Comparison of ENCODE assay signal across 7 cellular contexts in the genomic region with DNA sequence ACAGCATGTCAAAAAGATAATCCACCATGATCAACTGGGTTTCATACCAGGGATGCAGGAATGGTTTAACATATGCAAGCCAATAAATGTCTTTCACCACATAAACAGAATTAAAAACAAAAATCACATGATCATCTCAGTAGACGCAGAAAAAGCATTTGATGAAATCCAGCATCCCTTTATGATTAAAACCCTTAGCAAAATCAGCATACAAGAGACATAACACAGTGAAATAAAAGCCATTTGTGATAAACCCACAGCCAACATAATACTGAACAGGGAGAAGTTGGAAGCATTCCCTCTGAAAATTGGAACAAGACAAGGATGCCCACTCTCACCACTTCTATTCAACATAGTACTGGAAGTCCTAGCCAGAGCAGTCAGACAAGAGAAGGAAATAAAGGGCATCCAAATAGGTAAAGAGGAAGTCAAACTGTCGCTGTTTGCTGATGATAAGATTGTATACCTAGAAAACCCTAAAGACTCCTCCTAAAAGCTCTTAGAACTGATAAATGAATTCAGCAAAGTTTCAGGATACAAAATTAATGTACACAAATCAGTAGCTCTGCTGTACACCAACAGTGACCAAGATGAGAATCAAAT. TPM values are rescaled to one million over a fixed set of nuclear protein-coding genes. Genes with fewer than 3 reads are reported as not detected.
DNase-seq lines count a peak whose midpoint lies in the region; ATAC-seq, FAIRE-seq and TF ChIP-seq lines count a peak whose summit lies in the region.
"Not testable (repeated sequence)": the region's sequence is repeated elsewhere in the genome, so short reads cannot be mapped to it uniquely, and the experiment has no call there.

No MANE protein-coding gene starts in this region.

- TF ChIP-seq CTCF in activated B cell treated with CpG ODN at 0.5 μM for 24 hours (IDR thresholded peaks at IDR 0.05); K562 (IDR thresholded peaks at IDR 0.05 in 2 of 3, conservative IDR thresholded peaks at IDR 0.05 in 1 of 3; ENCODE audit: insufficient read depth in 2 of 3, low read depth in 1 of 3, low read length in 3 of 3); endothelial cell (IDR thresholded peaks at IDR 0.05; ENCODE audit: unreplicated experiment); natural killer cell (IDR thresholded peaks at IDR 0.05): not testable (repeated sequence)

- H3K9me3 Mint-ChIP-seq in CD8-positive, alpha-beta memory T cell: peaks cover 0 to 14% (median 2%) of the 10 kb centered on the region in 5 donors
- not testable (repeated sequence) for H3K9me3 Mint-ChIP-seq in activated B cell treated with CpG ODN at 0.5 μM for 24 hours; endothelial cell (ENCODE audit: unreplicated experiment); natural killer cell
- peaks cover 17% of the 10 kb centered on the region for H3K9me3 Mint-ChIP-seq in activated naive CD4-positive, alpha-beta T cell treated with anti-CD3 and anti-CD28 coated beads for 36 hours

- H3K36me3 Mint-ChIP-seq in CD8-positive, alpha-beta memory T cell: peaks cover 36 to 84% (median 41%) of the 10 kb centered on the region in 3 donors
- not testable (repeated sequence) for H3K36me3 Mint-ChIP-seq in T-helper 17 cell (ENCODE audit: low read depth); endothelial cell (ENCODE audit: low read depth, unreplicated experiment)
- peaks cover 71% of the 10 kb centered on the region for H3K36me3 Mint-ChIP-seq in activated B cell treated with CpG ODN at 0.5 μM for 24 hours (ENCODE audit: low read depth)
- peaks cover 60% of the 10 kb centered on the region for H3K36me3 Mint-ChIP-seq in activated naive CD4-positive, alpha-beta T cell treated with anti-CD3 and anti-CD28 coated beads for 36 hours (ENCODE audit: low read depth)
- H3K36me3 Mint-ChIP-seq in natural killer cell: peaks cover 33% of the 10 kb centered on the region

- CTCF ChIA-PET in CD8-positive, alpha-beta memory T cell (lab: Charles Lee); activated B cell treated with CpG ODN at 0.5 μM for 24 hours (lab: Charles Lee); activated naive CD4-positive, alpha-beta T cell treated with anti-CD3 and anti-CD28 coated beads for 36 hours (lab: Charles Lee); K562 (lab: Yijun Ruan, JAX; ENCODE audit: low intra/inter-chr PET ratio): not testable (repeated sequence)

- H3K79me2 ChIP-seq in K562 (ENCODE audit: control insufficient read depth, insufficient read depth, low read length): not testable (repeated sequence)

- not testable (repeated sequence) for H3K4me2 ChIP-seq in K562 (ENCODE audit: insufficient read depth, low read length)

- not testable (repeated sequence) for H3K9ac ChIP-seq in K562 (ENCODE audit: insufficient read depth in 1 of 2, low read depth in 2 of 2, low read length in 2 of 2)

- not testable (repeated sequence) for BruUV-seq in K562 (replicated peaks; lab: Mats Ljungman, UMichigan)

- peak overlapping the region in 7 of 8 donors; percentile 14 to 97 (median 72) for H3K27ac Mint-ChIP-seq in CD8-positive, alpha-beta memory T cell
- H3K27ac Mint-ChIP-seq in T-helper 17 cell (peak overlapping the region; percentile 27), activated B cell treated with CpG ODN at 0.5 μM for 24 hours (peak overlapping the region; percentile 41), endothelial cell (ENCODE audit: unreplicated experiment) (peak overlapping the region; percentile 91), natural killer cell (peak overlapping the region; percentile 45 to 75)
- H3K27ac Mint-ChIP-seq in activated naive CD4-positive, alpha-beta T cell treated with anti-CD3 and anti-CD28 coated beads for 36 hours: peak overlapping the region; percentile 23

- ATAC-seq in T-helper 17 cell; activated B cell treated with CpG ODN at 0.5 μM for 24 hours (ENCODE audit: low read depth); K562; natural killer cell: not testable (repeated sequence)

- not testable (repeated sequence) for FAIRE-seq in K562 (lab: Jason Lieb, UNC)

- not testable (repeated sequence) for TF ChIP-seq POLR2A in K562 (conservative IDR thresholded peaks at IDR 0.05)

- not testable (repeated sequence) for H3K9me1 ChIP-seq in K562 (ENCODE audit: control insufficient read depth, insufficient read depth, low read length)

- not testable (repeated sequence) for H3K27me3 Mint-ChIP-seq in CD8-positive, alpha-beta memory T cell; T-helper 17 cell; activated B cell treated with CpG ODN at 0.5 μM for 24 hours; activated naive CD4-positive, alpha-beta T cell treated with anti-CD3 and anti-CD28 coated beads for 36 hours (ENCODE audit: low read depth); endothelial cell (ENCODE audit: unreplicated experiment); natural killer cell (ENCODE audit: low read depth in 2 of 2)

- not testable (repeated sequence) for H2AFZ ChIP-seq in K562 (ENCODE audit: low read depth, low read length)

- H3K27ac ChIP-seq in CD8-positive, alpha-beta memory T cell (ENCODE audit: low read depth, low read length); K562 (ENCODE audit: extremely low read depth, low read depth, low read length): not testable (repeated sequence)

- peak in 1 of 2 experiments; percentile 15; a peak in 1 of 4 replicates for TF ChIP-seq RAD21 in K562 (CRISPR knock-in tag; conservative IDR thresholded peaks at IDR 0.05 in 1 of 2, IDR thresholded peaks at IDR 0.05 in 1 of 2)

- H3K9me3 ChIP-seq in CD8-positive, alpha-beta memory T cell (ENCODE audit: low read length); T-helper 17 cell (ENCODE audit: control insufficient read depth, low read length, poor library complexity, severe bottlenecking); K562 (replicated peaks; ENCODE audit: control insufficient read depth, insufficient read depth, low read depth, low read length): not testable (repeated sequence)

- not testable (repeated sequence) for TF ChIP-seq EP300 in K562 (IDR thresholded peaks at IDR 0.05; ENCODE audit: low read length)

- not testable (repeated sequence) for H3K4me3 Mint-ChIP-seq in CD8-positive, alpha-beta memory T cell; T-helper 17 cell; activated B cell treated with CpG ODN at 0.5 μM for 24 hours; activated naive CD4-positive, alpha-beta T cell treated with anti-CD3 and anti-CD28 coated beads for 36 hours; endothelial cell (ENCODE audit: unreplicated experiment); natural killer cell

- in situ Hi-C loops in K562 (cut with MboI): not testable (repeated sequence)

- WGBS in K562 (ENCODE audit: insufficient coverage, low coverage, missing lambda C conversion rate): 8% methylated on average over 2 of the region's 2 CpGs

- peaks cover 21% of the 10 kb centered on the region for H3K36me3 ChIP-seq in CD8-positive, alpha-beta memory T cell (ENCODE audit: insufficient read depth, low read length)
- H3K36me3 ChIP-seq in K562 (ENCODE audit: control insufficient read depth, insufficient read depth, low read length): not testable (repeated sequence)

- POLR2A ChIA-PET in CD8-positive, alpha-beta memory T cell (lab: Charles Lee); K562 (lab: Yijun Ruan, JAX): not testable (repeated sequence)
- POLR2A ChIA-PET in activated B cell treated with CpG ODN at 0.5 μM for 24 hours (lab: Charles Lee): interaction anchor here (0.5 kb wide), 1 partner anchor 350 kb away, joined by 4 read pairs; no protein-coding TSS in a partner anchor

- DNase-seq in CD8-positive, alpha-beta memory T cell; T-helper 17 cell; activated B cell treated with CpG ODN at 0.5 μM for 24 hours; activated naive CD4-positive, alpha-beta T cell treated with anti-CD3 and anti-CD28 coated beads for 36 hours; K562 (ENCODE audit: extremely low read depth in 1 of 4, low spot score in 3 of 4); endothelial cell (ENCODE audit: low spot score); natural killer cell: not testable (repeated sequence)

- not testable (repeated sequence) for H4K20me1 ChIP-seq in K562 (replicated peaks; ENCODE audit: control insufficient read depth, insufficient read depth, low read length)

- H3K4me1 Mint-ChIP-seq in CD8-positive, alpha-beta memory T cell: peaks cover 27 to 51% (median 35%) of the 10 kb centered on the region in 3 donors
- H3K4me1 Mint-ChIP-seq in T-helper 17 cell (peaks cover 12% of the 10 kb centered on the region), endothelial cell (ENCODE audit: unreplicated experiment) (peaks cover 32% of the 10 kb centered on the region), natural killer cell (peaks cover 20 to 42% of the 10 kb centered on the region in 2 donors)
- not testable (repeated sequence) for H3K4me1 Mint-ChIP-seq in activated B cell treated with CpG ODN at 0.5 μM for 24 hours
- H3K4me1 Mint-ChIP-seq in activated naive CD4-positive, alpha-beta T cell treated with anti-CD3 and anti-CD28 coated beads for 36 hours (ENCODE audit: low read depth): peaks cover 24% of the 10 kb centered on the region

- intact Hi-C loops in activated B cell treated with CpG ODN at 0.5 μM for 24 hours (cut with micrococcal nuclease); activated naive CD4-positive, alpha-beta T cell treated with anti-CD3 and anti-CD28 coated beads for 36 hours (cut with micrococcal nuclease); natural killer cell (cut with micrococcal nuclease): not testable (repeated sequence)
- intact Hi-C loops in K562 (cut with micrococcal nuclease): loop anchor here (5.0 kb wide), 1 partner anchor 72 kb away; no protein-coding TSS in a partner anchor

- not testable (repeated sequence) for H3K27me3 ChIP-seq in CD8-positive, alpha-beta memory T cell (ENCODE audit: insufficient read depth, low read length, poor library complexity, severe bottlenecking); K562 (ENCODE audit: control insufficient read depth in 2 of 2, insufficient read depth in 2 of 2, low read length in 2 of 2)

- H3K4me3 ChIP-seq in CD8-positive, alpha-beta memory T cell (ENCODE audit: low read length); K562: not testable (repeated sequence)

- not testable (repeated sequence) for H3K4me1 ChIP-seq in CD8-positive, alpha-beta memory T cell (ENCODE audit: insufficient read depth, low read length); K562 (replicated peaks in 1 of 2; ENCODE audit: control insufficient read depth in 2 of 2, insufficient read depth in 2 of 2, low read length in 2 of 2)

RNA-seq across cellular contexts. Expression of gene NEMP2, which starts 39.8 kb away (rescaled TPM):
- 10 to 100 TPM; 16.9 to 17.5 TPM for total RNA-seq in CD8-positive, alpha-beta memory T cell
- polyA plus RNA-seq in CD8-positive, alpha-beta memory T cell: 10.5 TPM
- total RNA-seq in T-helper 17 cell (10 to 100 TPM; 12.7 to 15.1 TPM), activated B cell treated with CpG ODN at 0.5 μM for 24 hours (14.2 and 15.6 TPM in 2 replicates), K562 (2014; rRNA removed) (1.4 and 1.6 TPM in 2 replicates), K562 (2014; rRNA removed; fragmentation: Illumina TruSeq; extraction: Trizol) (1.7 and 3.0 TPM in 2 replicates), K562 (2015; rRNA removed; fragmentation: Illumina TruSeq; extraction: Trizol) (2.0 and 2.2 TPM in 2 replicates), K562 (2021) (2.4 and 3.3 TPM in 2 replicates), endothelial cell (ENCODE audit: unreplicated experiment) (8.3 TPM), natural killer cell (10 to 100 TPM; 17.2 to 21.0 (median 18.3) TPM)
- 10 to 100 TPM; 32.9 to 34.2 TPM for total RNA-seq in activated naive CD4-positive, alpha-beta T cell treated with anti-CD3 and anti-CD28 coated beads for 36 hours
- total RNA-seq in K562 (2011; cell fraction: chromatin; rRNA removed; ENCODE audit: low replicate concordance): 6.9 and 7.5 TPM in 2 replicates
- total RNA-seq in K562 (2011; cell fraction: nucleolus; rRNA removed): 3.7 and 4.3 TPM in 2 replicates
- total RNA-seq in K562 (2011; cell fraction: nucleoplasm; rRNA removed): 7.4 and 11.6 TPM in 2 replicates
- polyA plus RNA-seq in K562 (2011; rRNA removed) (2.7 and 3.0 TPM in 2 replicates), K562 (2014; fragmentation: Illumina TruSeq; extraction: Trizol) (1.1 and 2.0 TPM in 2 replicates), K562 (2014; fragmentation: Nextera tagmentation; extraction: Ambion mirVana) (under 1 TPM; 0.32 to 0.36 TPM), K562 (2014; rRNA removed) (3.0 and 5.0 TPM in 2 replicates)
- polyA plus RNA-seq in K562 (2011; cell fraction: cytosol; rRNA removed): 0.55 and 3.2 TPM in 2 replicates
- polyA plus RNA-seq in K562 (2011; cell fraction: nucleus; rRNA removed): 1.9 and 2.0 TPM in 2 replicates
- 2.1 and 2.2 TPM in 2 replicates for polyA plus RNA-seq in K562 (2012)
- polyA minus RNA-seq in K562 (2011; rRNA and poly(A)+ RNA removed): 9.7 and 10.6 TPM in 2 replicates
- polyA minus RNA-seq in K562 (2011; cell fraction: cytosol; rRNA and poly(A)+ RNA removed): 3.1 and 3.5 TPM in 2 replicates
- polyA minus RNA-seq in K562 (2011; cell fraction: nucleus; rRNA and poly(A)+ RNA removed): 6.3 and 9.2 TPM in 2 replicates

Comparison
In these comparisons a context has a peak if more than half of its experiments do, and no peak if none do; other contexts are left out.
1. H3K27ac Mint-ChIP-seq: peak in every context shown above with its lines; median percentile 91 in endothelial cell; 72 in CD8-positive, alpha-beta memory T cell; 60 in natural killer cell; 41 in activated B cell treated with CpG ODN at 0.5 μM for 24 hours; 27 in T-helper 17 cell; 23 in activated naive CD4-positive, alpha-beta T cell treated with anti-CD3 and anti-CD28 coated beads for 36 hours.